Comparison of ENCODE assay signal across 11 cellular contexts in genomic region chr5:100826133-100826532, GRCh38.
DNase-seq lines count a peak whose midpoint lies in the region; ATAC-seq and TF ChIP-seq lines count a peak whose summit lies in the region.
"Had no signal": no experiment of that assay in that cellular context is flagged by ENCODE, and none has a peak within 500 bp of the region (broad histone marks: within the 10 kb centered on the region; RNA-seq: fewer than 3 reads in every experiment).

No MANE protein-coding gene starts in this region.

- peak overlapping the region; percentile 82 for H3K27ac Mint-ChIP-seq in activated T-helper 17 cell treated with anti-CD3 and anti-CD28 coated beads, Interleukin-2, amount 50 U/mL, for 72 hours

- no peaks in the 10 kb centered on the region for H3K9me2 ChIP-seq in PC-3 (replicated peaks; ENCODE audit: low read length)

- H2AFZ ChIP-seq in ACC112 (ENCODE audit: low read length, unreplicated experiment) (peak overlapping the region; percentile 47), PC-3 (ENCODE audit: low read length) (no peak overlapping the region)

- no peaks in the 10 kb centered on the region for H4K20me1 ChIP-seq in PC-3 (ENCODE audit: low read length)

- TF ChIP-seq CTCF in PC-3 (conservative IDR thresholded peaks at IDR 0.05; ENCODE audit: low read depth, low read length) = no peak

- peaks cover 41% of the 10 kb centered on the region for H3K36me3 Mint-ChIP-seq in activated T-helper 17 cell treated with anti-CD3 and anti-CD28 coated beads, Interleukin-2, amount 50 U/mL, for 72 hours (ENCODE audit: low read depth)

- CTCF ChIA-PET in PC-3 (lab: Charles Lee) = no interaction called here

- BruUV-seq in PC-3 (replicated peaks; lab: Mats Ljungman, UMichigan) = no TSS peak

- no peak for TF ChIP-seq POLR2A in GM18505 (IDR thresholded peaks at IDR 0.05; ENCODE audit: borderline replicate concordance, extremely low read depth, insufficient read depth, insufficient read length)

- H3K4me2 ChIP-seq in PC-3 (ENCODE audit: low read length) = no peak overlapping the region

- no peaks in the 10 kb centered on the region for H3K9me3 ChIP-seq in PC-3 (ENCODE audit: low read length)
- H3K9me3 ChIP-seq: pancreas, SJSA1 had no signal

- DNase-seq in HCEC 1CT (no peak), NAMALWA (ENCODE audit: low spot score) (no peak), PC-3 (no peak)
- DNase-seq: NCI-H1105 treated with DMSO at 0.1 percent for 48 hours, pancreas had no signal

- intact Hi-C loops in PC-3 (cut with micrococcal nuclease) = loop anchor here (2.0 to 5.0 kb wide), 2 partner anchors 76 to 191 kb away; partner anchors contain the start of gene ST8SIA4

- H3K27me3 ChIP-seq in ACC112 (ENCODE audit: insufficient read depth, low read length) = no peaks in the 10 kb centered on the region
- no peaks in the 10 kb centered on the region for H3K27me3 ChIP-seq in PC-3 (ENCODE audit: low read length)
- H3K27me3 ChIP-seq: pancreas, SJSA1 had no signal

- H3K9me3 Mint-ChIP-seq in activated T-helper 17 cell treated with anti-CD3 and anti-CD28 coated beads, Interleukin-2, amount 50 U/mL, for 72 hours = no peaks in the 10 kb centered on the region

- peaks cover 14% of the 10 kb centered on the region for H3K4me1 ChIP-seq in ACC112 (ENCODE audit: control insufficient read depth, insufficient read depth, low read length, unreplicated experiment)
- H3K4me1 ChIP-seq in PC-3 (ENCODE audit: insufficient read depth, low read length) = peaks cover 48% of the 10 kb centered on the region
- H3K4me1 ChIP-seq: pancreas had no signal

- no peaks in the 10 kb centered on the region for H3K79me2 ChIP-seq in ACC112 (ENCODE audit: control insufficient read depth, insufficient read depth, low read length, unreplicated experiment)
- H3K79me2 ChIP-seq in PC-3 (ENCODE audit: low read length) = no peaks in the 10 kb centered on the region

- peaks cover 36% of the 10 kb centered on the region for H3K4me1 Mint-ChIP-seq in activated T-helper 17 cell treated with anti-CD3 and anti-CD28 coated beads, Interleukin-2, amount 50 U/mL, for 72 hours

- H3K27ac ChIP-seq in ACC112 (ENCODE audit: low read depth, low read length) (no peak overlapping the region), PC-3 (ENCODE audit: low read length) (no peak overlapping the region)
- H3K27ac ChIP-seq: pancreas, SJSA1 had no signal

- H3K27me3 Mint-ChIP-seq in activated T-helper 17 cell treated with anti-CD3 and anti-CD28 coated beads, Interleukin-2, amount 50 U/mL, for 72 hours = no peaks in the 10 kb centered on the region

- ATAC-seq in GM18505 (IDR thresholded peaks at IDR 0.05; ENCODE audit: unreplicated experiment) (peak; percentile 31), HG03378 (IDR thresholded peaks at IDR 0.05; ENCODE audit: unreplicated experiment) (peak; percentile 36), PC-3 (no peak), GM21528 (IDR thresholded peaks at IDR 0.05; ENCODE audit: low FRiP score, unreplicated experiment) (no peak)
- peak; percentile 75 for ATAC-seq in activated T-helper 17 cell treated with anti-CD3 and anti-CD28 coated beads, Interleukin-2, amount 50 U/mL, for 72 hours (replicated peaks)

- H3F3A ChIP-seq in PC-3 (ENCODE audit: low read length, unreplicated experiment) = no peaks in the 10 kb centered on the region

- H3K36me3 ChIP-seq in ACC112 (ENCODE audit: insufficient read depth, low read length) (no peaks in the 10 kb centered on the region), PC-3 (ENCODE audit: low read depth, low read length) (no peaks in the 10 kb centered on the region)
- H3K36me3 ChIP-seq: pancreas, SJSA1 had no signal

- POLR2A ChIA-PET in PC-3 (lab: Charles Lee; ENCODE audit: unreplicated experiment) = no interaction called here

- H3K9ac ChIP-seq in PC-3 (ENCODE audit: low read length) = no peak overlapping the region

- peak overlapping the region; percentile 58 for H3K4me3 Mint-ChIP-seq in activated T-helper 17 cell treated with anti-CD3 and anti-CD28 coated beads, Interleukin-2, amount 50 U/mL, for 72 hours

- H3K4me3 ChIP-seq in ACC112 (ENCODE audit: low read depth, low read length) (no peak overlapping the region), PC-3 (ENCODE audit: low read length) (no peak overlapping the region)
- H3K4me3 ChIP-seq: pancreas, SJSA1 had no signal

Comparison
In these comparisons a context has a peak if more than half of its experiments do, and no peak if none do; other contexts are left out.
1. ATAC-seq: peak in GM18505 (single experiment), HG03378 (single experiment) and activated T-helper 17 cell treated with anti-CD3 and anti-CD28 coated beads, Interleukin-2, amount 50 U/mL, for 72 hours (single experiment); none in PC-3 (single experiment) and GM21528 (single experiment).